ENCODE assay signal across 1 cellular context in genomic region chr3:72152551-72153476, GRCh38.
TF ChIP-seq lines count a peak whose summit lies in the region.

No MANE protein-coding gene starts in this region.

TF ChIP-seq in K562, 482 proteins besides CTCF, POLR2A, EP300 and RAD21 (continued from another document and continues in another):
- TF ChIP-seq TEAD4 (IDR thresholded peaks at IDR 0.05; ENCODE audit: low read length) (peak; percentile 14; the same call in 1 of the 2 replicates), TEAD4 (CRISPR knock-in tag; IDR thresholded peaks at IDR 0.05; ENCODE audit: borderline replicate concordance) (no peak), BRF1 (IDR thresholded peaks at IDR 0.05; ENCODE audit: borderline replicate concordance, extremely low read depth, insufficient read length) (no peak), LCOR (CRISPR knock-in tag; IDR thresholded peaks at IDR 0.05) (no peak), ZNF639 (CRISPR knock-in tag; conservative IDR thresholded peaks at IDR 0.05 in 1 of 2, IDR thresholded peaks at IDR 0.05 in 1 of 2) (peak in 1 of 2 experiments; percentile 50; a peak in 1 of 4 replicates), NCOR1 (IDR thresholded peaks at IDR 0.05) (no peak), ZNF165 (CRISPR knock-in tag; IDR thresholded peaks at IDR 0.05; ENCODE audit: borderline replicate concordance) (no peak), POLR2B (IDR thresholded peaks at IDR 0.05; ENCODE audit: low read depth, partially characterized antibody) (no peak), TBP (optimal IDR thresholded peaks at IDR 0.05; ENCODE audit: low read depth, low read length) (no peak), DEAF1 (CRISPR knock-in tag; IDR thresholded peaks at IDR 0.05) (no peak), NFIC (IDR thresholded peaks at IDR 0.05) (peak; percentile 74), FOXJ2 (tag; IDR thresholded peaks at IDR 0.05) (peak; percentile 58; the same call in 1 of the 2 replicates), ZC3H4 (CRISPR knock-in tag; IDR thresholded peaks at IDR 0.05; ENCODE audit: borderline replicate concordance) (no peak), YY1 (IDR thresholded peaks at IDR 0.05; ENCODE audit: borderline replicate concordance in 1 of 3, control insufficient read depth in 1 of 3, extremely low read depth in 1 of 3, insufficient read depth in 3 of 3, insufficient read length in 1 of 3, insufficient replicate concordance in 2 of 3, low read depth in 1 of 3, low read length in 2 of 3) (peak in 1 of 3 experiments; percentile 50), NCOA6 (IDR thresholded peaks at IDR 0.05) (no peak), RBBP5 (IDR thresholded peaks at IDR 0.05; ENCODE audit: borderline replicate concordance, insufficient read depth, low read length, poor library complexity, severe bottlenecking) (peak; percentile 36), HSF4 (CRISPR knock-in tag; IDR thresholded peaks at IDR 0.05; ENCODE audit: borderline replicate concordance) (peak; percentile 11; the same call in 1 of the 2 replicates), MBD2 (IDR thresholded peaks at IDR 0.05; ENCODE audit: borderline replicate concordance, low read depth) (peak; percentile 37; the same call in 1 of the 2 replicates), EZH2 (IDR thresholded peaks at IDR 0.05; ENCODE audit: borderline replicate concordance, low read depth, low read length) (no peak), POLR2H (tag; IDR thresholded peaks at IDR 0.05; ENCODE audit: low read depth) (peak; percentile 78), TFAP4 (CRISPR knock-in tag; IDR thresholded peaks at IDR 0.05; ENCODE audit: borderline replicate concordance) (0 out of 2 replicates have a peak, but pooled peaks have one; percentile 24), ZC3H8 (IDR thresholded peaks at IDR 0.05) (no peak), SMARCB1 (IDR thresholded peaks at IDR 0.05; ENCODE audit: insufficient read length, low read depth) (no peak), ZNF449 (CRISPR knock-in tag; IDR thresholded peaks at IDR 0.05) (no peak), TAF1 (IDR thresholded peaks at IDR 0.05; ENCODE audit: control insufficient read depth, extremely low read depth, insufficient read depth, low read length, severe bottlenecking) (peak; percentile 23), MBD1 (CRISPR knock-in tag; IDR thresholded peaks at IDR 0.05) (no peak), TCF7L2 (IDR thresholded peaks at IDR 0.05; ENCODE audit: low read depth, low read length) (peak; percentile 82), ZBTB34 (CRISPR knock-in tag; IDR thresholded peaks at IDR 0.05) (no peak), ERF (CRISPR knock-in tag; IDR thresholded peaks at IDR 0.05) (no peak), KAT2B (IDR thresholded peaks at IDR 0.05; ENCODE audit: low read depth, low read length) (no peak), SIN3B (IDR thresholded peaks at IDR 0.05; ENCODE audit: low read depth) (no peak), GATA2 (CRISPR knock-in tag; IDR thresholded peaks at IDR 0.05) (no peak), GABPB2 (CRISPR knock-in tag; conservative IDR thresholded peaks at IDR 0.05) (no peak), SP1 (CRISPR knock-in tag; IDR thresholded peaks at IDR 0.05) (no peak), THAP7 (CRISPR knock-in tag; IDR thresholded peaks at IDR 0.05) (no peak), MYNN (IDR thresholded peaks at IDR 0.05) (no peak), MYNN (CRISPR knock-in tag; IDR thresholded peaks at IDR 0.05) (no peak), ZNF592 (IDR thresholded peaks at IDR 0.05) (peak; percentile 83), RBFOX2 (IDR thresholded peaks at IDR 0.05; ENCODE audit: low read depth, low read length) (peak; percentile 40; the same call in 1 of the 2 replicates), TSC22D4 (tag; IDR thresholded peaks at IDR 0.05) (no peak), MAFF (IDR thresholded peaks at IDR 0.05; ENCODE audit: low read length) (peak; percentile 11; the same call in 1 of the 2 replicates), MTA2 (IDR thresholded peaks at IDR 0.05; ENCODE audit: low read depth) (no peak), ZNF584 (CRISPR knock-in tag; IDR thresholded peaks at IDR 0.05; ENCODE audit: low read depth) (no peak), ZKSCAN3 (CRISPR knock-in tag; IDR thresholded peaks at IDR 0.05) (no peak), NR2C1 (IDR thresholded peaks at IDR 0.05) (peak; percentile 45), NR2C1 (tag; IDR thresholded peaks at IDR 0.05) (peak; percentile 62; the same call in 1 of the 2 replicates), MEF2D (tag; conservative IDR thresholded peaks at IDR 0.05; ENCODE audit: low read depth) (no peak), PHF20 (IDR thresholded peaks at IDR 0.05; ENCODE audit: partially characterized antibody) (no peak), E2F6 (IDR thresholded peaks at IDR 0.05; ENCODE audit: borderline replicate concordance in 1 of 2, extremely low read depth in 1 of 2, insufficient read depth in 1 of 2, insufficient read length in 1 of 2, low read depth in 1 of 2, low read length in 1 of 2, poor library complexity in 1 of 2, severe bottlenecking in 1 of 2) (no peak), ZNF133 (CRISPR knock-in tag; IDR thresholded peaks at IDR 0.05) (no peak), NONO (IDR thresholded peaks at IDR 0.05; ENCODE audit: low read depth in 2 of 2, low read length in 1 of 2) (peak in 1 of 2 experiments; percentile 98; a peak in 2 of 4 replicates), NUFIP1 (IDR thresholded peaks at IDR 0.05; ENCODE audit: partially characterized antibody) (no peak), ZNF212 (CRISPR knock-in tag; IDR thresholded peaks at IDR 0.05) (no peak), ZFP1 (CRISPR knock-in tag; IDR thresholded peaks at IDR 0.05) (no peak), ZNF239 (CRISPR knock-in tag; IDR thresholded peaks at IDR 0.05) (no peak), ZFP36 (IDR thresholded peaks at IDR 0.05; ENCODE audit: low read depth, low read length, partially characterized antibody) (no peak), BACH1 (tag; IDR thresholded peaks at IDR 0.05) (peak; percentile 45; the same call in 1 of the 2 replicates), ZSCAN32 (CRISPR knock-in tag; IDR thresholded peaks at IDR 0.05) (no peak), DMBX1 (CRISPR knock-in tag; IDR thresholded peaks at IDR 0.05; ENCODE audit: borderline replicate concordance) (peak; percentile 8; the same call in 1 of the 2 replicates)
